Comparison of ENCODE assay signal across 14 cellular contexts in the genomic region with DNA sequence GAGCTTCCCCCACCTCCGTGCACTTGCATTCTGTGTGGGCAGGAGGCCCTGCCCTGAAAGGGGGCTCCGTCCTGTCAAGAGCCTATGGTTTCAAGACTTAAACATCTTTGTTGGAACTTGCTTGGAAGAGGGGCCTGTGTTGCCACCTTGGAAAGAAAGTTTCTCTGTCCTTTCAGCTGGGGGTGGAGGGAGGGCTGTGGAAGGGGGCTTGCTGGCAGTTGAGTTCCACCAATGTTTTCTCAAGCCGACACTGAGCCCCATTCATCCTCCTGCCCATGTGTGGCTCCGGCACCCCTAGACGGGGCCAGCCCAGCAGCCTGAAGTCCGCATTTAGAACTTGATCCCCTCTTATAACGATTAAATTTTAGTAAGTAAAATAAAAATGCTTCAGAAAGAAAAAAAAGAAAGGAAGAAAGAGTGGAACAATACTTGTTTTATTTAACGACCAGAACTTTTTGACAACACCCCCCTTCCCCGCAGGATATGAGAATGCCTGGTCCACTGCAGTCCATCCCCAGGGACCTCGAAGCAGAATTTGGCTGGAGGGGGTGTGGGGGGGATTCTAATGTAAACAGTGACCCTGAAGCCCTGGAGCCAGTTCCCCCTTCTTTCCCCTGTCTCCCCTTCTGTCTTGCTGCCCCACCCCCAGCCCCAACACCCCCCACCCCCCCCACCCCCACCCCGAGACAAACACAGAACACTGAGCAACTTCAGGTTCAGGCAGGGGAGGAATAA. TPM values are rescaled to one million over a fixed set of nuclear protein-coding genes. Genes with fewer than 3 reads are reported as not detected.
DNase-seq lines count a peak whose midpoint lies in the region; ATAC-seq, FAIRE-seq and TF ChIP-seq lines count a peak whose summit lies in the region.
"Had no signal": no experiment of that assay in that cellular context is flagged by ENCODE, and none has a peak within 500 bp of the region (broad histone marks: within the 10 kb centered on the region; RNA-seq: fewer than 3 reads in every experiment).

No MANE protein-coding gene starts in this region.

- ATAC-seq in body of pancreas: no peak
- ATAC-seq in HG03139 (IDR thresholded peaks at IDR 0.05; ENCODE audit: unreplicated experiment): no peak
- ATAC-seq: activated T-helper 17 cell treated with anti-CD3 and anti-CD28 coated beads, Interleukin-2, amount 50 U/mL, for 72 hours; T-cell had no signal

- H3K36me3 ChIP-seq in body of pancreas (replicated peaks in 1 of 2; ENCODE audit: insufficient read depth in 1 of 2, low read depth in 2 of 2) (no peaks in the 10 kb centered on the region), kidney (ENCODE audit: control insufficient read depth in 1 of 2, insufficient read depth in 2 of 2, low read length in 2 of 2) (peaks cover 0 to 3% of the 10 kb centered on the region in 2 donors), subcutaneous abdominal adipose tissue (ENCODE audit: control insufficient read depth in 5 of 5, insufficient read depth in 5 of 5, low read length in 5 of 5) (peaks cover 0 to 11% (median 4%) of the 10 kb centered on the region in 5 donors)
- H3K36me3 ChIP-seq: WERI-Rb-1 had no signal

- H3K9ac ChIP-seq in kidney (ENCODE audit: low read length in 2 of 2) (peak overlapping the region in 1 of 2 donors; percentile 53), subcutaneous abdominal adipose tissue (ENCODE audit: low read length in 5 of 5) (no peak overlapping the region)
- H3K9ac ChIP-seq: parathyroid adenoma had no signal

- FAIRE-seq in kidney (lab: Jason Lieb, UNC): no peak

- H3K4me1 ChIP-seq in body of pancreas (peaks cover 20% of the 10 kb centered on the region), kidney (ENCODE audit: control insufficient read depth in 1 of 2, insufficient read depth in 1 of 2, low read depth in 1 of 2, low read length in 2 of 2) (peaks cover 10 to 11% of the 10 kb centered on the region in 2 donors), subcutaneous abdominal adipose tissue (ENCODE audit: control insufficient read depth in 5 of 5, insufficient read depth in 5 of 5, low read length in 5 of 5) (peaks cover 0 to 59% (median 42%) of the 10 kb centered on the region in 5 donors)
- H3K4me1 ChIP-seq: parathyroid adenoma had no signal

- no peaks in the 10 kb centered on the region for H3K27me3 ChIP-seq in body of pancreas
- H3K27me3 ChIP-seq in subcutaneous abdominal adipose tissue (ENCODE audit: control insufficient read depth in 5 of 5, insufficient read depth in 4 of 5, low read length in 5 of 5): no peaks in the 10 kb centered on the region

- no peaks in the 10 kb centered on the region for H3K9me3 ChIP-seq in body of pancreas
- H3K9me3 ChIP-seq in kidney (ENCODE audit: control insufficient read depth in 1 of 2, low read length in 2 of 2): no peaks in the 10 kb centered on the region
- no peaks in the 10 kb centered on the region for H3K9me3 ChIP-seq in subcutaneous abdominal adipose tissue (ENCODE audit: control insufficient read depth in 5 of 5, low read length in 5 of 5)

- H3K4me3 ChIP-seq in body of pancreas (no peak overlapping the region), kidney (ENCODE audit: low read length in 2 of 2) (no peak overlapping the region), subcutaneous abdominal adipose tissue (ENCODE audit: low read depth in 1 of 5, low read length in 5 of 5) (no peak overlapping the region)

- intact Hi-C loops in body of pancreas (cut with DNase I) (no loop called here), kidney (cut with DNase I) (no loop called here)

- peak overlapping the region; percentile 31 to 89 (median 80) for H3K27ac ChIP-seq in body of pancreas
- H3K27ac ChIP-seq in kidney (ENCODE audit: low read depth in 2 of 2, low read length in 2 of 2): peak overlapping the region; percentile 91 to 93
- peak overlapping the region; percentile 77 for H3K27ac ChIP-seq in subcutaneous abdominal adipose tissue (ENCODE audit: low read depth, low read length)
- H3K27ac ChIP-seq: WERI-Rb-1 had no signal

- peak; percentile 65 for DNase-seq in COLO829 (ENCODE audit: low spot score)
- DNase-seq in body of pancreas: no peak
- DNase-seq in kidney: no peak
- no peak for DNase-seq in NCI-H510A treated with DMSO at 0.1 percent for 48 hours (lab: John Stamatoyannopoulos, UW)
- DNase-seq in D341Med (ENCODE audit: low spot score): no peak
- DNase-seq in AG20443 (ENCODE audit: low spot score): no peak
- DNase-seq: DMS 273 treated with DMSO at 0.1 percent for 48 hours, NCI-H526 treated with DMSO at 0.1 percent for 48 hours, T-cell, WERI-Rb-1 had no signal

- no peak for TF ChIP-seq POLR2A in body of pancreas (IDR thresholded peaks at IDR 0.05)

- 68 to 73% methylated on average over 11 of the region's 11 CpGs for WGBS in body of pancreas, 2 donors

- TF ChIP-seq CTCF in body of pancreas (IDR thresholded peaks at IDR 0.05) (no peak), kidney (IDR thresholded peaks at IDR 0.05; ENCODE audit: borderline replicate concordance, extremely low read depth, insufficient read depth) (no peak)

RNA-seq across cellular contexts. Expression of a gene that starts 26.9 kb away (rescaled TPM):
- total RNA-seq in body of pancreas (1 to 10 TPM in 1 of 2 donors, under 1 TPM in 1; 0.33 to 2.1 TPM), kidney (0.85 TPM)
- polyA plus RNA-seq in kidney (ENCODE audit: insufficient read depth, low read depth, low replicate concordance): 87.7 TPM
